Comparison of ENCODE assay signal across 33 cellular contexts in genomic region chr5:139167952-139168720, GRCh38. TPM values are rescaled to one million over a fixed set of nuclear protein-coding genes. Genes with fewer than 3 reads are reported as not detected.
A peak's percentile ranks its signal among the peaks of the same experiment; 100 is the strongest.
DNase-seq lines count a peak whose midpoint lies in the region; ATAC-seq and TF ChIP-seq lines count a peak whose summit lies in the region.
"Had no signal": no experiment of that assay in that cellular context is flagged by ENCODE, and none has a peak within 500 bp of the region (broad histone marks: within the 10 kb centered on the region; RNA-seq: fewer than 3 reads in every experiment).

No MANE protein-coding gene starts in this region.

- H3K27ac Mint-ChIP-seq in activated naive CD4-positive, alpha-beta T cell treated with anti-CD3 and anti-CD28 coated beads, Interleukin-2, amount 50 U/mL, for 72 hours, result peak overlapping the region in 1 of 2 donors; percentile 74
- H3K27ac Mint-ChIP-seq: activated T-cell treated with anti-CD3 and anti-CD28 coated beads, Interleukin-2, amount 50 U/mL, for 72 hours; B cell had no signal

- H3K4me1 ChIP-seq in HEK293 (ENCODE audit: control insufficient read depth, insufficient read depth, low read length) (peaks cover 21% of the 10 kb centered on the region), parathyroid adenoma (peaks cover 9% of the 10 kb centered on the region)
- H3K4me1 ChIP-seq: psoas muscle, sigmoid colon had no signal

- H3K9me3 Mint-ChIP-seq in activated naive CD4-positive, alpha-beta T cell treated with anti-CD3 and anti-CD28 coated beads, Interleukin-2, amount 50 U/mL, for 72 hours, result peaks cover 9 to 11% of the 10 kb centered on the region in 2 donors

- H3K36me3 ChIP-seq in HEK293 (ENCODE audit: control insufficient read depth in 2 of 2, insufficient read depth in 1 of 2, low read length in 2 of 2) (no peaks in the 10 kb centered on the region; a peak in 1 of 3 replicates), parathyroid adenoma (ENCODE audit: control insufficient read depth, insufficient read depth, low read length) (no peaks in the 10 kb centered on the region)
- H3K36me3 ChIP-seq: neutrophil, sigmoid colon, stomach, thyroid gland had no signal

- H2AFZ ChIP-seq in parathyroid adenoma, result no peak overlapping the region

- no peaks in the 10 kb centered on the region for H3K9me3 ChIP-seq in HEK293 (ENCODE audit: control insufficient read depth, insufficient read depth, low read depth, low read length)
- no peaks in the 10 kb centered on the region for H3K9me3 ChIP-seq in parathyroid adenoma (ENCODE audit: control insufficient read depth, low read length)
- H3K9me3 ChIP-seq: neutrophil, psoas muscle, thyroid gland had no signal

- DNase-seq in left colon (no peak), HK-2 (ENCODE audit: unreplicated experiment) (no peak), LoVo (ENCODE audit: low spot score) (no peak)
- no peak for DNase-seq in activated CD4-positive, CD25-positive, alpha-beta regulatory T cell treated with anti-CD3 and anti-CD28 coated beads, Interleukin-2, amount 50 U/mL, for 72 hours
- no peak for DNase-seq in activated naive CD4-positive, alpha-beta T cell treated with anti-CD3 and anti-CD28 coated beads, Interleukin-2, amount 50 U/mL, for 72 hours (ENCODE audit: low spot score in 2 of 2)
- DNase-seq: ACHN; activated CD4-positive, alpha-beta T cell treated with anti-CD3 and anti-CD28 coated beads, Interleukin-2, amount 50 U/mL, for 48 hours; activated CD4-positive, CD25-positive, alpha-beta regulatory T cell; activated naive CD4-positive, alpha-beta T cell; activated T-cell treated with anti-CD3 and anti-CD28 coated beads, Interleukin-2, amount 50 U/mL, for 72 hours; CD8-positive, alpha-beta memory T cell; dermis blood vessel endothelial cell; EL; kidney glomerular epithelial cell; NCI-H1436; NCI-H2081 treated with DMSO at 0.1 percent for 48 hours; NCI-H2227 treated with DMSO at 0.1 percent for 48 hours; NCI-H774; psoas muscle; SHP77; sigmoid colon; stimulated activated CD4-positive, alpha-beta T cell treated with anti-CD3 and anti-CD28 coated beads, Interleukin-12 subunit alpha, Interleukin-12 subunit beta, amount 100 ng/mL, for 4 hours; stimulated activated CD4-positive, alpha-beta T cell treated with anti-CD3 and anti-CD28 coated beads, Interleukin-2, amount 100 ng/mL, for 48 hours; stomach; thyroid gland had no signal

- TF ChIP-seq CTCF in HEK293 (tag by site-specific recombination; IDR thresholded peaks at IDR 0.05), result no peak
- TF ChIP-seq CTCF in VCaP (conservative IDR thresholded peaks at IDR 0.05), result no peak
- TF ChIP-seq CTCF in parathyroid adenoma (IDR thresholded peaks at IDR 0.05), result no peak

- peaks cover 25% of the 10 kb centered on the region for H3K79me2 ChIP-seq in parathyroid adenoma

- ATAC-seq in left colon, result peak; percentile 74
- no peak for ATAC-seq in activated naive CD4-positive, alpha-beta T cell treated with anti-CD3 and anti-CD28 coated beads, Interleukin-2, amount 50 U/mL, for 72 hours
- ATAC-seq: activated T-cell treated with anti-CD3 and anti-CD28 coated beads, Interleukin-2, amount 50 U/mL, for 72 hours; Panc1; psoas muscle had no signal

- intact Hi-C loops in left colon (cut with DNase I, micrococcal nuclease), result no loop called here

- H3K4me3 ChIP-seq in HEK293 (ENCODE audit: low read depth, low read length), result no peak overlapping the region
- no peak overlapping the region for H3K4me3 ChIP-seq in parathyroid adenoma (ENCODE audit: low read depth, low read length)
- H3K4me3 ChIP-seq: lung, psoas muscle, sigmoid colon, stomach, thyroid gland had no signal

- no peak overlapping the region for H3K9ac ChIP-seq in parathyroid adenoma
- H3K9ac ChIP-seq: KMS-11 had no signal

- peaks cover 13 to 17% of the 10 kb centered on the region in 2 donors for H3K36me3 Mint-ChIP-seq in activated naive CD4-positive, alpha-beta T cell treated with anti-CD3 and anti-CD28 coated beads, Interleukin-2, amount 50 U/mL, for 72 hours

- H3K4me2 ChIP-seq in parathyroid adenoma (ENCODE audit: low read length), result no peak overlapping the region
- H3K4me2 ChIP-seq: KMS-11 had no signal

- POLR2A ChIA-PET in HEK293 (lab: Yijun Ruan, JAX), result interaction anchor here (1.3 kb wide), 1 partner anchor 30 kb away, joined by 5 read pairs; the partner anchor contains the start of gene SIL1

- CTCF ChIA-PET in HEK293 (lab: Yijun Ruan, JAX), result interaction anchor here (0.8 kb wide), 1 partner anchor 527 kb away, joined by 3 read pairs; no protein-coding TSS in a partner anchor

- 0 out of 2 replicates have a peak overlapping the region, but pooled peaks have one; percentile 21 for H3K27ac ChIP-seq in HEK293 (ENCODE audit: extremely low read depth, low read depth, low read length)
- H3K27ac ChIP-seq in VCaP, result peak overlapping the region; percentile 48
- peak overlapping the region; percentile 16 for H3K27ac ChIP-seq in parathyroid adenoma
- H3K27ac ChIP-seq: KMS-11, neutrophil, psoas muscle, sigmoid colon, stomach, thyroid gland had no signal

- H3K27me3 ChIP-seq in parathyroid adenoma (ENCODE audit: control insufficient read depth, insufficient read depth, low read length), result no peaks in the 10 kb centered on the region
- H3K27me3 ChIP-seq: neutrophil, sigmoid colon, stomach, thyroid gland had no signal

TF ChIP-seq in HEK293, 187 proteins besides CTCF, POLR2A, EP300 and RAD21:
- TF ChIP-seq SETDB1 (IDR thresholded peaks at IDR 0.05; ENCODE audit: insufficient read length, low read length) (no peak), ZNF341 (tag by site-specific recombination; IDR thresholded peaks at IDR 0.05; ENCODE audit: low read depth) (no peak), ZNF549 (tag by site-specific recombination; IDR thresholded peaks at IDR 0.05) (no peak)
- TF ChIP-seq, protein P1, sequence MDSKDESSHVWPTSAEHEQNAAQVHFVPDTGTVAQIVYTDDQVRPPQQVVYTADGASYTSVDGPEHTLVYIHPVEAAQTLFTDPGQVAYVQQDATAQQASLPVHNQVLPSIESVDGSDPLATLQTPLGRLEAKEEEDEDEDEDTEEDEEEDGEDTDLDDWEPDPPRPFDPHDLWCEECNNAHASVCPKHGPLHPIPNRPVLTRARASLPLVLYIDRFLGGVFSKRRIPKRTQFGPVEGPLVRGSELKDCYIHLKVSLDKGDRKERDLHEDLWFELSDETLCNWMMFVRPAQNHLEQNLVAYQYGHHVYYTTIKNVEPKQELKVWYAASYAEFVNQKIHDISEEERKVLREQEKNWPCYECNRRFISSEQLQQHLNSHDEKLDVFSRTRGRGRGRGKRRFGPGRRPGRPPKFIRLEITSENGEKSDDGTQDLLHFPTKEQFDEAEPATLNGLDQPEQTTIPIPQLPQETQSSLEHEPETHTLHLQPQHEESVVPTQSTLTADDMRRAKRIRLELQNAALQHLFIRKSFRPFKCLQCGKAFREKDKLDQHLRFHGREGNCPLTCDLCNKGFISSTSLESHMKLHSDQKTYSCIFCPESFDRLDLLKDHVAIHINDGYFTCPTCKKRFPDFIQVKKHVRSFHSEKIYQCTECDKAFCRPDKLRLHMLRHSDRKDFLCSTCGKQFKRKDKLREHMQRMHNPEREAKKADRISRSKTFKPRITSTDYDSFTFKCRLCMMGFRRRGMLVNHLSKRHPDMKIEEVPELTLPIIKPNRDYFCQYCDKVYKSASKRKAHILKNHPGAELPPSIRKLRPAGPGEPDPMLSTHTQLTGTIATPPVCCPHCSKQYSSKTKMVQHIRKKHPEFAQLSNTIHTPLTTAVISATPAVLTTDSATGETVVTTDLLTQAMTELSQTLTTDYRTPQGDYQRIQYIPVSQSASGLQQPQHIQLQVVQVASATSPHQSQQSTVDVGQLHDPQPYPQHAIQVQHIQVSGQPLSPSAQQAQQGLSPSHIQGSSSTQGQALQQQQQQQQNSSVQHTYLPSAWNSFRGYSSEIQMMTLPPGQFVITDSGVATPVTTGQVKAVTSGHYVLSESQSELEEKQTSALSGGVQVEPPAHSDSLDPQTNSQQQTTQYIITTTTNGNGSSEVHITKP (tag by site-specific recombination; IDR thresholded peaks at IDR 0.05), result peak; percentile 19; the same call in 1 of the 2 replicates

RNA-seq across cellular contexts. Expression of gene SIL1, which starts 30.0 kb away (rescaled TPM):
- total RNA-seq in left colon, result 10 to 100 TPM; 29.9 to 33.0 TPM
- 10 to 100 TPM; 29.7 to 31.4 TPM for total RNA-seq in activated naive CD4-positive, alpha-beta T cell treated with anti-CD3 and anti-CD28 coated beads, Interleukin-2, amount 50 U/mL, for 72 hours
